In genomic region chrX:38701073-38701472, GRCh38 we compare ENCODE assay signal across 1 cellular context.
TF ChIP-seq lines count a peak whose summit lies in the region.

No MANE protein-coding gene starts in this region.

TF ChIP-seq in SK-N-SH treated with all-trans-retinoic acid at 6 μM for 48 hours, 23 proteins besides CTCF, POLR2A, EP300 and RAD21 (continued from another document):
- TF ChIP-seq, protein P1, sequence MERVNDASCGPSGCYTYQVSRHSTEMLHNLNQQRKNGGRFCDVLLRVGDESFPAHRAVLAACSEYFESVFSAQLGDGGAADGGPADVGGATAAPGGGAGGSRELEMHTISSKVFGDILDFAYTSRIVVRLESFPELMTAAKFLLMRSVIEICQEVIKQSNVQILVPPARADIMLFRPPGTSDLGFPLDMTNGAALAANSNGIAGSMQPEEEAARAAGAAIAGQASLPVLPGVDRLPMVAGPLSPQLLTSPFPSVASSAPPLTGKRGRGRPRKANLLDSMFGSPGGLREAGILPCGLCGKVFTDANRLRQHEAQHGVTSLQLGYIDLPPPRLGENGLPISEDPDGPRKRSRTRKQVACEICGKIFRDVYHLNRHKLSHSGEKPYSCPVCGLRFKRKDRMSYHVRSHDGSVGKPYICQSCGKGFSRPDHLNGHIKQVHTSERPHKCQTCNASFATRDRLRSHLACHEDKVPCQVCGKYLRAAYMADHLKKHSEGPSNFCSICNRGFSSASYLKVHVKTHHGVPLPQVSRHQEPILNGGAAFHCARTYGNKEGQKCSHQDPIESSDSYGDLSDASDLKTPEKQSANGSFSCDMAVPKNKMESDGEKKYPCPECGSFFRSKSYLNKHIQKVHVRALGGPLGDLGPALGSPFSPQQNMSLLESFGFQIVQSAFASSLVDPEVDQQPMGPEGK (CRISPR knock-in tag; IDR thresholded peaks at IDR 0.05; ENCODE audit: borderline replicate concordance), result no peak
- no peak for TF ChIP-seq BACH2 (CRISPR knock-in tag; IDR thresholded peaks at IDR 0.05; ENCODE audit: borderline replicate concordance)
- TF ChIP-seq ZNF565 (CRISPR knock-in tag; conservative IDR thresholded peaks at IDR 0.05; ENCODE audit: low read depth), result no peak
